Comparison of ENCODE assay signal across 1 cellular context in genomic region chr4:10006604-10007435, GRCh38.
TF ChIP-seq lines count a peak whose summit lies in the region.

No MANE protein-coding gene starts in this region.

TF ChIP-seq in GM12878, 131 proteins besides CTCF, POLR2A, EP300 and RAD21 (continued from another document):
- TF ChIP-seq ZBTB33 (IDR thresholded peaks at IDR 0.05), result no peak
- no peak for TF ChIP-seq NFYA (IDR thresholded peaks at IDR 0.05; ENCODE audit: borderline replicate concordance, low read depth, low read length)
- no peak for TF ChIP-seq RBBP5 (conservative IDR thresholded peaks at IDR 0.05)
- no peak for TF ChIP-seq RCOR1 (conservative IDR thresholded peaks at IDR 0.05; ENCODE audit: low read depth, low read length)
- TF ChIP-seq NRF1 (conservative IDR thresholded peaks at IDR 0.05; ENCODE audit: low read depth, low read length), result no peak
- peak; percentile 16; the same call in 1 of the 2 replicates for TF ChIP-seq CREM (IDR thresholded peaks at IDR 0.05; ENCODE audit: low read depth)
